Comparison of ENCODE assay signal across 1 cellular context in genomic region chrX:48086119-48086518, GRCh38.
A peak's percentile ranks its signal among the peaks of the same experiment; 100 is the strongest.
TF ChIP-seq lines count a peak whose summit lies in the region.

No MANE protein-coding gene starts in this region.

TF ChIP-seq in HepG2, 621 proteins besides CTCF, POLR2A, EP300 and RAD21:
- TF ChIP-seq NFIC (IDR thresholded peaks at IDR 0.05; ENCODE audit: low read length) (no peak), CEBPB (IDR thresholded peaks at IDR 0.05; ENCODE audit: borderline replicate concordance, low read depth, low read length) (peak; percentile 64; the same call in 1 of the 2 replicates), SOX5 (CRISPR knock-in tag; IDR thresholded peaks at IDR 0.05; ENCODE audit: borderline replicate concordance) (peak; percentile 85; the same call in 1 of the 2 replicates), SOX13 (IDR thresholded peaks at IDR 0.05) (no peak), SOX13 (CRISPR knock-in tag; conservative IDR thresholded peaks at IDR 0.05 in 1 of 2, IDR thresholded peaks at IDR 0.05 in 1 of 2) (peak in 1 of 2 experiments; percentile 84; a peak in 2 of 4 replicates), SRF (IDR thresholded peaks at IDR 0.05; ENCODE audit: low read depth, low read length) (peak; percentile 66; the same call in 1 of the 2 replicates), ATF4 (CRISPR knock-in tag; IDR thresholded peaks at IDR 0.05) (peak in 1 of 2 experiments; percentile 86; a peak in 2 of 4 replicates), SOX6 (IDR thresholded peaks at IDR 0.05) (no peak), SOX6 (CRISPR knock-in tag; IDR thresholded peaks at IDR 0.05) (peak; percentile 33; the same call in 1 of the 2 replicates), SRSF4 (IDR thresholded peaks at IDR 0.05; ENCODE audit: low read depth, low read length, poor library complexity, severe bottlenecking) (no peak), IKZF1 (IDR thresholded peaks at IDR 0.05) (no peak)
TF ChIP-seq in HepG2: peak in this region for 6.
